Comparison of ENCODE assay signal across 1 cellular context in the genomic region with DNA sequence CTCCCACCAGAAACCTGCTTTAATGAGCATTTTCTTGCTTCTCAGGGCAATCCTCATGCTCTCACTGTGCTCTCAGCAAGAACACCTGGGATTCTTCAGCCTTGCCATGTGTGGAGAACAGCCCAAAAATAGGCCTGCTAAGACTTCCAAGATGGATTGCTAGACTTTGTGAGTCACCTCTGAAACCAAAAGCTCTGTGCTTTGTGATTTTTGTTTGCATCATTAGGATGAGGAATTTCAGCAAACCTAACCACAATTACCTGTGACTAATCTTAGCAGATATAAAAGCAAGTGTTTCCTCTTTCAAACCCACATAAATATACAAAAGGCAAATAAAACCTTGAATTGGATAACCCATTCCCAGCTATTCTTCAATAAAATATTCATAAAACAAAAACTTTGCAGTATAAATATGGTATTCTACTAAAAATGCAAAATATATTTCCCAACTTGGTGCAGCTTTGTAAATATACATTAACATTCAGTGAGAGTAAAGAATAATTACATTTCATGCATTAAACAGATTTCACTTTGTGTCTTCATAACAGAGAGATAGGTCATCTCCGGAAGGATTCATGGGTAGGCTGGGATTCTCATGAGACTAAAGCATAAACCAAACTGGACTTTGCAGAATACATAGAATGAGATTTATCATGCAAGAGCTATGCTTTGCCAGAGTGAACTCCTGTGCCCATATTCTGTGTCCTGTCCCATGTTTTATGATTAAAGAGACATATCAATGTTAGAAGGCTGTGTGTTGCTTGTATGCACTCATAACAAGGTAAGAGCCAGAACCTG.
TF ChIP-seq lines count a peak whose summit lies in the region.

No MANE protein-coding gene starts in this region.

TF ChIP-seq in HepG2, 621 proteins besides CTCF, POLR2A, EP300 and RAD21 (continued from another document):
- TF ChIP-seq ZNF747 (CRISPR knock-in tag; IDR thresholded peaks at IDR 0.05; ENCODE audit: borderline replicate concordance) (no peak), ZBTB3 (CRISPR knock-in tag; IDR thresholded peaks at IDR 0.05; ENCODE audit: borderline replicate concordance, low read depth) (no peak), REXO4 (CRISPR knock-in tag; IDR thresholded peaks at IDR 0.05; ENCODE audit: borderline replicate concordance) (no peak), ZNF367 (CRISPR knock-in tag; IDR thresholded peaks at IDR 0.05; ENCODE audit: borderline replicate concordance) (no peak)
